ENCODE assay signal across 22 cellular contexts in genomic region chr1:24323281-24323680, GRCh38. TPM values are rescaled to one million over a fixed set of nuclear protein-coding genes. Genes with fewer than 3 reads are reported as not detected.
DNase-seq lines count a peak whose midpoint lies in the region; ATAC-seq, FAIRE-seq and TF ChIP-seq lines count a peak whose summit lies in the region.
"Had no signal": no experiment of that assay in that cellular context is flagged by ENCODE, and none has a peak within 500 bp of the region (broad histone marks: within the 10 kb centered on the region; RNA-seq: fewer than 3 reads in every experiment).

No MANE protein-coding gene starts in this region.

- H3K9me3 Mint-ChIP-seq in activated T-cell treated with anti-CD3 and anti-CD28 coated beads, Interleukin-2, amount 50 U/mL, for 24 hours, result no peaks in the 10 kb centered on the region
- no peaks in the 10 kb centered on the region for H3K9me3 Mint-ChIP-seq in activated T-cell treated with anti-CD3 and anti-CD28 coated beads, Interleukin-2, amount 50 U/mL, for 72 hours
- H3K9me3 Mint-ChIP-seq: memory B cell; natural killer cell treated with Interleukin-12 subunit alpha and Interleukin-12 subunit beta and Interleukin-15 and Interleukin-18, amount 100 ng/mL, for 72 hours; T-helper 2 cell treated with Interferon-gamma antibody and Interleukin-4, amounts not matched to agents 5 μg/mL and 100 μg/mL, for 36 hours had no signal

- dilution Hi-C loops in keratinocyte (cut with MboI; ENCODE audit: extremely low pct_ligation_motif_present, low sequenced_read_pairs), result no loop called here

- H3K9me1 ChIP-seq in keratinocyte (ENCODE audit: control insufficient read depth, extremely low read depth, insufficient read depth, low read length), result no peaks in the 10 kb centered on the region

- H3K27me3 Mint-ChIP-seq in activated T-cell treated with anti-CD3 and anti-CD28 coated beads, Interleukin-2, amount 50 U/mL, for 24 hours, result peaks cover 90% of the 10 kb centered on the region
- H3K27me3 Mint-ChIP-seq in activated T-cell treated with anti-CD3 and anti-CD28 coated beads, Interleukin-2, amount 50 U/mL, for 72 hours (ENCODE audit: low read depth), result peaks cover 86% of the 10 kb centered on the region
- H3K27me3 Mint-ChIP-seq in T-helper 17 cell, result peaks cover 30% of the 10 kb centered on the region

- H3K4me1 Mint-ChIP-seq in activated T-cell treated with anti-CD3 and anti-CD28 coated beads, Interleukin-2, amount 50 U/mL, for 24 hours (ENCODE audit: low read depth), result peaks cover 46% of the 10 kb centered on the region
- peaks cover 41% of the 10 kb centered on the region for H3K4me1 Mint-ChIP-seq in activated T-cell treated with anti-CD3 and anti-CD28 coated beads, Interleukin-2, amount 50 U/mL, for 72 hours (ENCODE audit: low read depth)
- peaks cover 44% of the 10 kb centered on the region for H3K4me1 Mint-ChIP-seq in T-helper 17 cell

- H3K9me3 ChIP-seq in T-helper 17 cell (ENCODE audit: control insufficient read depth, low read length, poor library complexity, severe bottlenecking), result no peaks in the 10 kb centered on the region
- H3K9me3 ChIP-seq in keratinocyte (ENCODE audit: control insufficient read depth, low read depth, low read length), result no peaks in the 10 kb centered on the region
- H3K9me3 ChIP-seq: heart left ventricle, prostate gland, SJCRH30 had no signal

- TF ChIP-seq CTCF in keratinocyte (optimal IDR thresholded peaks at IDR 0.05 in 1 of 3, IDR thresholded peaks at IDR 0.05 in 1 of 3, conservative IDR thresholded peaks at IDR 0.05 in 1 of 3; ENCODE audit: extremely low read depth in 1 of 3, insufficient read depth in 2 of 3, low read length in 3 of 3), result peak in 2 of 3 experiments; percentile 15 to 46

- peak overlapping the region in 1 of 3 experiments; percentile 54 for H3K4me3 ChIP-seq in keratinocyte (ENCODE audit: control insufficient read depth in 2 of 3, extremely low read depth in 1 of 3, insufficient read depth in 2 of 3, low read depth in 1 of 3, low read length in 3 of 3)
- H3K4me3 ChIP-seq: SJCRH30 had no signal

- H2AFZ ChIP-seq in keratinocyte (ENCODE audit: control insufficient read depth, low read length), result no peak overlapping the region

- peak overlapping the region; percentile 96 for H3K9ac ChIP-seq in keratinocyte (ENCODE audit: control insufficient read depth, extremely low read depth, insufficient read depth, low read length)

- no peaks in the 10 kb centered on the region for H4K20me1 ChIP-seq in keratinocyte (ENCODE audit: control insufficient read depth, extremely low read depth, insufficient read depth, low read length)

- H3K4me2 ChIP-seq in keratinocyte (ENCODE audit: control insufficient read depth, extremely low read depth, insufficient read depth, low read depth, low read length), result peak overlapping the region; percentile 88

- peak; percentile 87 for FAIRE-seq in keratinocyte (lab: Jason Lieb, UNC)
- FAIRE-seq: A204.1 had no signal

- H3K4me1 ChIP-seq in keratinocyte (ENCODE audit: control insufficient read depth, extremely low read depth, insufficient read depth, low read length), result peaks cover 47% of the 10 kb centered on the region

- H3K27me3 ChIP-seq in keratinocyte (ENCODE audit: control insufficient read depth, extremely low read depth, insufficient read depth, low read length), result peaks cover 7% of the 10 kb centered on the region

- peak overlapping the region; percentile 96 for H3K27ac ChIP-seq in keratinocyte (ENCODE audit: control insufficient read depth, insufficient read depth, low read length)
- H3K27ac ChIP-seq: C4-2B, heart left ventricle, SJCRH30 had no signal

- no peak overlapping the region for H3K4me3 Mint-ChIP-seq in activated T-cell treated with anti-CD3 and anti-CD28 coated beads, Interleukin-2, amount 50 U/mL, for 24 hours
- H3K4me3 Mint-ChIP-seq in activated T-cell treated with anti-CD3 and anti-CD28 coated beads, Interleukin-2, amount 50 U/mL, for 72 hours, result no peak overlapping the region
- no peak overlapping the region for H3K4me3 Mint-ChIP-seq in T-helper 17 cell
- H3K4me3 Mint-ChIP-seq: activated CD8-positive, alpha-beta memory T cell treated with anti-CD3 and anti-CD28 coated beads, Interleukin-2, amount 10 ng/mL, durations not matched to agents 7 days and 5 days had no signal

- H3K27ac Mint-ChIP-seq in activated T-cell treated with anti-CD3 and anti-CD28 coated beads, Interleukin-2, amount 50 U/mL, for 24 hours, result no peak overlapping the region
- no peak overlapping the region for H3K27ac Mint-ChIP-seq in activated T-cell treated with anti-CD3 and anti-CD28 coated beads, Interleukin-2, amount 50 U/mL, for 72 hours
- H3K27ac Mint-ChIP-seq in T-helper 17 cell, result peak overlapping the region; percentile 70
- H3K27ac Mint-ChIP-seq: activated CD8-positive, alpha-beta memory T cell treated with anti-CD3 and anti-CD28 coated beads, Interleukin-2, amount 10 ng/mL, durations not matched to agents 7 days and 5 days; memory B cell; T-helper 2 cell treated with Interferon-gamma antibody and Interleukin-4, amounts not matched to agents 5 μg/mL and 100 μg/mL, for 36 hours had no signal

- ATAC-seq in activated T-cell treated with anti-CD3 and anti-CD28 coated beads, Interleukin-2, amount 50 U/mL, for 72 hours (replicated peaks in 1 of 2), result no peak
- ATAC-seq in T-helper 17 cell, result no peak
- ATAC-seq: activated CD8-positive, alpha-beta memory T cell treated with anti-CD3 and anti-CD28 coated beads, Interleukin-2, amount 10 ng/mL, durations not matched to agents 7 days and 5 days; natural killer cell treated with Interleukin-12 subunit alpha and Interleukin-12 subunit beta and Interleukin-15 and Interleukin-18, amount 100 ng/mL, for 72 hours had no signal

- no peaks in the 10 kb centered on the region for H3K36me3 ChIP-seq in keratinocyte (ENCODE audit: control insufficient read depth in 2 of 2, extremely low read depth in 1 of 2, insufficient read depth in 2 of 2, low read length in 2 of 2)
- H3K36me3 ChIP-seq: heart left ventricle, prostate gland, SJCRH30 had no signal

- peak; percentile 33 for DNase-seq in activated T-cell treated with anti-CD3 and anti-CD28 coated beads, Interleukin-2, amount 50 U/mL, for 24 hours
- no peak for DNase-seq in activated T-cell treated with anti-CD3 and anti-CD28 coated beads, Interleukin-2, amount 50 U/mL, for 72 hours
- no peak for DNase-seq in T-helper 17 cell
- DNase-seq in keratinocyte (ENCODE audit: low read depth, low spot score), result no peak
- no peak for DNase-seq in UCSD-AML1 (lab: John Stamatoyannopoulos, UW; ENCODE audit: unreplicated experiment)
- no peak for DNase-seq in AG08395 (ENCODE audit: low spot score)
- no peak for DNase-seq in NAMALWA (ENCODE audit: low spot score)
- no peak for DNase-seq in cortex of kidney (lab: John Stamatoyannopoulos, UW)
- DNase-seq: activated CD8-positive, alpha-beta memory T cell treated with anti-CD3 and anti-CD28 coated beads, Interleukin-2, amount 10 ng/mL, durations not matched to agents 7 days and 5 days; activated effector memory CD4-positive, alpha-beta T cell treated with anti-CD3 and anti-CD28 coated beads, Interleukin-2, amount 50 U/mL, for 16 hours; effector CD4-positive, alpha-beta T cell; heart left ventricle; islet precursor cell; NCI-H146; NCI-H345; SJCRH30 had no signal

- H3K79me2 ChIP-seq in keratinocyte (ENCODE audit: control insufficient read depth, insufficient read depth, low read length), result no peaks in the 10 kb centered on the region

- no peaks in the 10 kb centered on the region for H3K36me3 Mint-ChIP-seq in activated T-cell treated with anti-CD3 and anti-CD28 coated beads, Interleukin-2, amount 50 U/mL, for 24 hours (ENCODE audit: low read depth)
- no peaks in the 10 kb centered on the region for H3K36me3 Mint-ChIP-seq in activated T-cell treated with anti-CD3 and anti-CD28 coated beads, Interleukin-2, amount 50 U/mL, for 72 hours (ENCODE audit: insufficient read depth in 2 of 2)
- H3K36me3 Mint-ChIP-seq in T-helper 17 cell (ENCODE audit: low read depth), result no peaks in the 10 kb centered on the region
- H3K36me3 Mint-ChIP-seq: memory B cell; natural killer cell treated with Interleukin-12 subunit alpha and Interleukin-12 subunit beta and Interleukin-15 and Interleukin-18, amount 100 ng/mL, for 72 hours had no signal

RNA-seq across cellular contexts. Expression of gene GRHL3, which starts 4.1 kb away (rescaled TPM):
- total RNA-seq in activated T-cell treated with anti-CD3 and anti-CD28 coated beads, Interleukin-2, amount 50 U/mL, for 72 hours, result 1 to 10 TPM in 1 of 2 donors, under 1 TPM in 1; 0.28 to 2.0 TPM
- not detected for total RNA-seq in T-helper 17 cell
- 7.7 to 20.5 TPM (median 13.0 TPM) in 3 replicates for polyA plus RNA-seq in keratinocyte
- 130 TPM for polyA plus RNA-seq in keratinocyte (2011; ENCODE audit: low read depth)
- 11.8 and 16.0 TPM in 2 replicates for polyA plus RNA-seq in keratinocyte (2011; cell fraction: cytosol; rRNA removed)
- polyA plus RNA-seq in keratinocyte (2011; cell fraction: nucleus; rRNA removed), result 45.0 and 50.1 TPM in 2 replicates
- polyA plus RNA-seq in keratinocyte (2012; ENCODE audit: low replicate concordance), result 6.6 and 97.1 TPM in 2 replicates
- polyA minus RNA-seq in keratinocyte, result 9.4 to 18.6 TPM (median 14.9 TPM) in 3 replicates
- 10.4 TPM for polyA minus RNA-seq in keratinocyte (2011; cell fraction: cytosol; rRNA and poly(A)+ RNA removed)
- polyA minus RNA-seq in keratinocyte (2011; cell fraction: nucleus; rRNA and poly(A)+ RNA removed), result 23.3 and 32.6 TPM in 2 replicates
- total RNA-seq: natural killer cell treated with Interleukin-12 subunit alpha and Interleukin-12 subunit beta and Interleukin-15 and Interleukin-18, amount 100 ng/mL, for 72 hours; SJCRH30 had no signal
